In genomic region chr1:16787711-16788110, GRCh38 we compare ENCODE assay signal across 3 cellular contexts. TPM values are rescaled to one million over a fixed set of nuclear protein-coding genes. Genes with fewer than 3 reads are reported as not detected.
"Had no signal": no experiment of that assay in that cellular context is flagged by ENCODE, and none has a peak within 500 bp of the region (broad histone marks: within the 10 kb centered on the region; RNA-seq: fewer than 3 reads in every experiment).

No MANE protein-coding gene starts in this region.

RNA-seq across cellular contexts. Expression of gene RNU1-4, which starts 47.4 kb away (rescaled TPM):
- polyA plus RNA-seq: stomach, thymus, urinary bladder had no signal
